8 cellular contexts compared by ENCODE assay signal in the genomic region with DNA sequence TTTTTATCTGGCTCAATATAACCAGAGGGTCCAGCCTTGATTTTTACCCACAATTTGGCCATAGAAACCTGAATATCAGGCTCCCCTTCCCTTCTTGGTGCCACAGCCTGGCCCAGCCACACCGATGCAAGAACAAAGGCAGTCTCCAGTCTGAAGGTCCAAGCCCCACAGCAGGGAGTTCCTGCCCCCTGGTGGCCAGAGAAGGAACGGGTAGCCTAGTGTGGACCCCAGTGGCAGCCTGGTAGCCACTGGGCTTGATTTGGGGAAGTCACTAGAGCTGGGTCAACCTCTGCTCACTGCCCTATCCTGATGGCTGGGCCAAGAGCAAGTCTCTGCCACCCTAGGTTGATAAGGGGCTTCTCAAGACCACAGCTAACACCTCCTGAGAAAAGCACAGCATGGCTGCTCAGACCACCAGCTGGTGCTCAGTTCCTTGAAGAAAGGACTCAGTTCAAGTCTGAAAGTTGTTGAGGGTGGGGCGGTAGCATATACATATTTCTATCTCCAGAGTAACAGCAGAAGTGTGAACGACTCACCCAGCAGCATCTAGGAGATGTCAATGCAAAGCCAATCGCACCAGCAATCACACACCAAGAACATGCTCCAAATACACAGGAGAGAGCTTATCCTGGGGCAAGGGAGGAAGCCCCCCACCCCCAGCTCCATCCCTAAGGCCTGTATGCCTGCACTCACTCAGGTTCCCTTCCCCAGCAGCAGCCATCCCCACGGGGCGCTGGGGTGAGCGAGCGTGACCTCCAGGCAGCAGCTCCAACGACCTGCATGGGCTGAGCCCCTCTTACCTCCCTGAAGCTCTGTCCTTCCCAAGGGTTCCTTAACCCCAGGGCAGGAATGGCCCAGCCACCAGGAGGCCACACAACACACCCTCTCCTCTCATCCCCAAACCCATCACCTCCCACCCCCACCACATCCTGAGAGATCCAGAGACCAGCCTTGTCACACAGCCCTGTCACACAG. TPM values are rescaled to one million over a fixed set of nuclear protein-coding genes. Genes with fewer than 3 reads are reported as not detected.
DNase-seq lines count a peak whose midpoint lies in the region; ATAC-seq, FAIRE-seq and TF ChIP-seq lines count a peak whose summit lies in the region.

No MANE protein-coding gene starts in this region.

- H3K36me3 ChIP-seq in KMS-11 (ENCODE audit: insufficient read depth) (no peaks in the 10 kb centered on the region), SK-N-SH (replicated peaks in 1 of 2; ENCODE audit: control insufficient read depth in 1 of 2, insufficient read depth in 2 of 2, low read length in 1 of 2) (peaks cover 7 to 9% of the 10 kb centered on the region in 2 experiments), pancreas (peaks cover 0 to 13% (median 0%) of the 10 kb centered on the region in 3 donors), transverse colon (no peaks in the 10 kb centered on the region)

- H4K20me1 ChIP-seq in KMS-11 (ENCODE audit: insufficient read depth) (no peaks in the 10 kb centered on the region), SK-N-SH (ENCODE audit: insufficient read depth) (no peaks in the 10 kb centered on the region)

- H3K79me2 ChIP-seq in KMS-11 (ENCODE audit: insufficient read depth, low read depth): no peaks in the 10 kb centered on the region
- no peaks in the 10 kb centered on the region for H3K79me2 ChIP-seq in SK-N-SH (ENCODE audit: insufficient read depth)

- H2AFZ ChIP-seq in KMS-11 (ENCODE audit: low read depth) (no peak overlapping the region), SK-N-SH (ENCODE audit: low read depth) (0 out of 2 replicates have a peak overlapping the region, but pooled peaks have one; percentile 28)

- H3K27me3 Mint-ChIP-seq in activated naive CD4-positive, alpha-beta T cell treated with anti-CD3 and anti-CD28 coated beads, Interleukin-2, amount 10 ng/mL, durations not matched to agents 7 days and 5 days: no peaks in the 10 kb centered on the region

- H3K4me3 Mint-ChIP-seq in activated naive CD4-positive, alpha-beta T cell treated with anti-CD3 and anti-CD28 coated beads, Interleukin-2, amount 10 ng/mL, durations not matched to agents 7 days and 5 days: no peak overlapping the region

- peak; percentile 93 for TF ChIP-seq RAD21 in SK-N-SH (IDR thresholded peaks at IDR 0.05; ENCODE audit: low read length)

- no peak overlapping the region for H3K27ac Mint-ChIP-seq in activated naive CD4-positive, alpha-beta T cell treated with anti-CD3 and anti-CD28 coated beads, Interleukin-2, amount 10 ng/mL, durations not matched to agents 7 days and 5 days

- peak; percentile 87 for TF ChIP-seq CTCF in KMS-11 (conservative IDR thresholded peaks at IDR 0.05; ENCODE audit: low read depth, low read length)
- peak; percentile 95 for TF ChIP-seq CTCF in SK-N-SH (IDR thresholded peaks at IDR 0.05)
- TF ChIP-seq CTCF in pancreas (IDR thresholded peaks at IDR 0.05): peak; percentile 82 to 94 (median 92)
- TF ChIP-seq CTCF in transverse colon (IDR thresholded peaks at IDR 0.05): peak; percentile 92 to 97 (median 94)

- H3K9ac ChIP-seq in KMS-11 (no peak overlapping the region), SK-N-SH (no peak overlapping the region)

- H3K9me2 ChIP-seq in SK-N-SH: no peaks in the 10 kb centered on the region

- in situ Hi-C loops in transverse colon (cut with MboI; ENCODE audit: low pct_ligation_motif_present in 1 of 4, low pct_unique_long_range_greater_than_20kb in 1 of 4, low sequenced_read_pairs in 3 of 4): loop anchor here in 2 of 4 donors (10.0 kb wide), 2 partner anchors 84 to 94 kb away; a partner anchor contains a TSS

- no peak overlapping the region for H3K4me2 ChIP-seq in KMS-11
- H3K4me2 ChIP-seq in SK-N-SH: no peak overlapping the region

- H3K36me3 Mint-ChIP-seq in activated naive CD4-positive, alpha-beta T cell treated with anti-CD3 and anti-CD28 coated beads, Interleukin-2, amount 10 ng/mL, durations not matched to agents 7 days and 5 days: peaks cover 48% of the 10 kb centered on the region

- POLR2A ChIA-PET in SK-N-SH (lab: Yijun Ruan, JAX): interaction anchor here (0.6 to 0.9 kb wide), 5 partner anchors 8 to 247 kb away, joined by 3 to 6 read pairs (median 3); a partner anchor contains a TSS

- no peaks in the 10 kb centered on the region for H3K9me3 Mint-ChIP-seq in activated naive CD4-positive, alpha-beta T cell treated with anti-CD3 and anti-CD28 coated beads, Interleukin-2, amount 10 ng/mL, durations not matched to agents 7 days and 5 days

- H3K9me3 ChIP-seq in SK-N-SH (no peaks in the 10 kb centered on the region), pancreas (no peaks in the 10 kb centered on the region), transverse colon (no peaks in the 10 kb centered on the region)

- peak; percentile 49 to 83 (median 72) for ATAC-seq in pancreas

- peak; percentile 87 for DNase-seq in activated gamma-delta T cell treated with Interleukin-2 at 50 U/mL for 16 hours
- no peak for DNase-seq in activated gamma-delta T cell (lab: John Stamatoyannopoulos, UW)
- DNase-seq in SK-N-SH: peak; percentile 86
- DNase-seq in activated naive CD4-positive, alpha-beta T cell treated with anti-CD3 and anti-CD28 coated beads, Interleukin-2, amount 10 ng/mL, durations not matched to agents 7 days and 5 days: peak; percentile 91
- DNase-seq in glomerular visceral epithelial cell (ENCODE audit: extremely low spot score): peak; percentile 75
- DNase-seq in pancreas: peak; percentile 58 to 91 (median 80)
- peak; percentile 88 for DNase-seq in transverse colon

- H3K27me3 ChIP-seq in KMS-11 (ENCODE audit: insufficient read depth, low read depth) (no peaks in the 10 kb centered on the region), SK-N-SH (ENCODE audit: insufficient read depth) (no peaks in the 10 kb centered on the region), pancreas (no peaks in the 10 kb centered on the region), transverse colon (no peaks in the 10 kb centered on the region)

- no peak overlapping the region for H3K27ac ChIP-seq in KMS-11
- H3K27ac ChIP-seq in SK-N-SH (ENCODE audit: low read depth in 2 of 2, low read length in 1 of 2): no peak overlapping the region; a peak in 1 of 4 replicates
- no peak overlapping the region for H3K27ac ChIP-seq in pancreas
- no peak overlapping the region for H3K27ac ChIP-seq in transverse colon

- CTCF ChIA-PET in SK-N-SH (lab: Yijun Ruan, JAX): interaction anchor here (0.5 to 12.6 kb wide), 33 partner anchors 9 to 965 kb away, joined by 3 to 136 read pairs (median 4); a partner anchor contains a TSS
- CTCF ChIA-PET in activated naive CD4-positive, alpha-beta T cell treated with anti-CD3 and anti-CD28 coated beads, Interleukin-2, amount 10 ng/mL, durations not matched to agents 7 days and 5 days (lab: Charles Lee): interaction anchor here (0.6 to 7.5 kb wide), 20 partner anchors 8 to 148 kb away, joined by 3 to 91 read pairs (median 4); a partner anchor contains a TSS

- FAIRE-seq in pancreas (lab: Jason Lieb, UNC): no peak

- H3K4me3 ChIP-seq in KMS-11 (IDR thresholded peaks at IDR 0.05; ENCODE audit: insufficient read depth, low read depth, low read length): no peak overlapping the region
- H3K4me3 ChIP-seq in SK-N-SH (ENCODE audit: low read depth in 2 of 2, low read length in 1 of 2): no peak overlapping the region; a peak in 1 of 4 replicates
- no peak overlapping the region for H3K4me3 ChIP-seq in pancreas
- no peak overlapping the region for H3K4me3 ChIP-seq in transverse colon

- WGBS in SK-N-SH (ENCODE audit: low lambda C conversion rate): 71% methylated on average over 7 of the region's 10 CpGs
- 63 to 64% methylated on average over 10 of the region's 10 CpGs for WGBS in pancreas, 2 donors
- 63% methylated on average over 10 of the region's 10 CpGs; no CpG with 5 or more reads in 1 of the 2 donors for WGBS in transverse colon (ENCODE audit: low coverage in 1 of 2), 2 donors

- peaks cover 29% of the 10 kb centered on the region for H3K4me1 Mint-ChIP-seq in activated naive CD4-positive, alpha-beta T cell treated with anti-CD3 and anti-CD28 coated beads, Interleukin-2, amount 10 ng/mL, durations not matched to agents 7 days and 5 days

- TF ChIP-seq EP300 in SK-N-SH (IDR thresholded peaks at IDR 0.05; ENCODE audit: borderline replicate concordance in 1 of 2, low read depth in 1 of 2, low read length in 1 of 2): no peak
- no peak for TF ChIP-seq EP300 in transverse colon (IDR thresholded peaks at IDR 0.05; ENCODE audit: low read depth)

- intact Hi-C loops in pancreas (cut with DNase I): loop anchor here in 1 of 3 donors (5.0 kb wide), 1 partner anchor 87 kb away; no protein-coding TSS in a partner anchor
- intact Hi-C loops in transverse colon (cut with DNase I; ENCODE audit: low total_unique reads): loop anchor here (2.0 kb wide), 1 partner anchor 84 kb away; no protein-coding TSS in a partner anchor

- H3K4me1 ChIP-seq in KMS-11 (ENCODE audit: low read depth, poor library complexity, severe bottlenecking) (no peaks in the 10 kb centered on the region), SK-N-SH (ENCODE audit: control insufficient read depth in 1 of 2, insufficient read depth in 2 of 2, low read depth in 1 of 2, low read length in 1 of 2) (peaks cover 0 to 7% of the 10 kb centered on the region in 2 experiments; a peak in 1 of 4 replicates), pancreas (peaks cover 28 to 36% (median 32%) of the 10 kb centered on the region in 3 donors), transverse colon (peaks cover 0 to 13% (median 0%) of the 10 kb centered on the region in 4 donors)

- H3F3A ChIP-seq in SK-N-SH (replicated peaks; ENCODE audit: insufficient read depth): no peaks in the 10 kb centered on the region

- no peak for TF ChIP-seq POLR2A in transverse colon (IDR thresholded peaks at IDR 0.05)

RNA-seq across cellular contexts. Expression of a gene that starts 7.6 kb away (rescaled TPM):
- polyA plus RNA-seq in SK-N-SH (2012; rRNA removed) (5.7 and 6.7 TPM in 2 replicates), pancreas (10 to 100 TPM in 1 of 2 donors, 1 to 10 TPM in 1; 8.1 to 11.4 TPM)
- 3.2 and 4.1 TPM in 2 replicates for polyA plus RNA-seq in SK-N-SH (2012; cell fraction: cytosol; rRNA removed)
- polyA plus RNA-seq in SK-N-SH (2012; cell fraction: nucleus; rRNA removed): 14.3 and 15.3 TPM in 2 replicates
- total RNA-seq in pancreas (10 to 100 TPM in 1 of 6 donors, 1 to 10 TPM in 5; 7.4 to 12.2 (median 8.2) TPM), transverse colon (1 to 10 TPM in 3 of 4 donors, under 1 TPM in 1; 0.37 to 7.9 (median 6.7) TPM)

RNA-seq across cellular contexts. Expression of a gene that starts 14.6 kb away (rescaled TPM):
- polyA plus RNA-seq in SK-N-SH (2012; rRNA removed): 0.50 and 0.69 TPM in 2 replicates
- 0.15 and 0.22 TPM in 2 replicates for polyA plus RNA-seq in SK-N-SH (2012; cell fraction: cytosol; rRNA removed)
- 2.7 and 4.1 TPM in 2 replicates for polyA plus RNA-seq in SK-N-SH (2012; cell fraction: nucleus; rRNA removed)
- not detected for total RNA-seq in pancreas
- polyA plus RNA-seq in pancreas: under 1 TPM in 1 of 2 donors, not detected in 1; 0.19 TPM
- not detected for total RNA-seq in transverse colon

RNA-seq across cellular contexts. Expression of a gene that starts 45.0 kb away (rescaled TPM):
- polyA plus RNA-seq in SK-N-SH (2012; rRNA removed) (141 and 194 TPM in 2 replicates), pancreas (10 to 100 TPM; 29.9 to 49.4 TPM)
- 121 and 166 TPM in 2 replicates for polyA plus RNA-seq in SK-N-SH (2012; cell fraction: cytosol; rRNA removed)
- 102 and 112 TPM in 2 replicates for polyA plus RNA-seq in SK-N-SH (2012; cell fraction: nucleus; rRNA removed)
- total RNA-seq in pancreas (10 to 100 TPM; 39.2 to 81.6 (median 45.3) TPM), transverse colon (10 to 100 TPM; 72.9 to 89.4 (median 80.8) TPM)

RNA-seq across cellular contexts. Expression of a gene that starts 46.1 kb away (rescaled TPM):
- polyA plus RNA-seq in SK-N-SH (2012; rRNA removed) (7.1 and 10.8 TPM in 2 replicates), pancreas (10 to 100 TPM in 1 of 2 donors, 1 to 10 TPM in 1; 9.9 to 12.6 TPM)
- 2.2 and 2.4 TPM in 2 replicates for polyA plus RNA-seq in SK-N-SH (2012; cell fraction: cytosol; rRNA removed)
- 55.8 and 105 TPM in 2 replicates for polyA plus RNA-seq in SK-N-SH (2012; cell fraction: nucleus; rRNA removed)
- total RNA-seq in pancreas (1 to 10 TPM in 2 of 6 donors, under 1 TPM in 4; 0.41 to 3.2 (median 0.79) TPM), transverse colon (10 to 100 TPM in 2 of 4 donors, 1 to 10 TPM in 2; 4.8 to 19.1 (median 12.9) TPM)
